In genomic region chr1:192788184-192788583, GRCh38 we compare ENCODE assay signal across 10 cellular contexts. TPM values are rescaled to one million over a fixed set of nuclear protein-coding genes. Genes with fewer than 3 reads are reported as not detected.
A peak's percentile ranks its signal among the peaks of the same experiment; 100 is the strongest.
DNase-seq lines count a peak whose midpoint lies in the region; ATAC-seq and TF ChIP-seq lines count a peak whose summit lies in the region.
"Had no signal": no experiment of that assay in that cellular context is flagged by ENCODE, and none has a peak within 500 bp of the region (broad histone marks: within the 10 kb centered on the region; RNA-seq: fewer than 3 reads in every experiment).

No MANE protein-coding gene starts in this region.

- no peaks in the 10 kb centered on the region for H3K9me3 Mint-ChIP-seq in T-cell

- H3K4me3 Mint-ChIP-seq in T-helper 17 cell = no peak overlapping the region
- no peak overlapping the region for H3K4me3 Mint-ChIP-seq in T-cell
- H3K4me3 Mint-ChIP-seq: naive B cell had no signal

- no peaks in the 10 kb centered on the region for H3K79me2 ChIP-seq in HCT116 (ENCODE audit: insufficient read depth, low read length)

- H3K27ac ChIP-seq in HCT116 (ENCODE audit: low read depth, low read length) (no peak overlapping the region), vagina (no peak overlapping the region), esophagus squamous epithelium (no peak overlapping the region)
- H3K27ac ChIP-seq: body of pancreas had no signal

- POLR2A ChIA-PET in HCT116 (lab: Charles Lee) (no interaction called here), T-cell (lab: Charles Lee) (no interaction called here)

- no peak overlapping the region for H3K9ac ChIP-seq in HCT116 (ENCODE audit: low read length)

- H3K27ac Mint-ChIP-seq in T-helper 17 cell = no peak overlapping the region
- H3K27ac Mint-ChIP-seq in T-cell = no peak overlapping the region
- H3K27ac Mint-ChIP-seq: naive B cell had no signal

- WGBS in esophagus squamous epithelium, 2 donors = 66 to 77% methylated on average over 9 of the region's 9 CpGs

- no peak for TF ChIP-seq RAD21 in HCT116 (IDR thresholded peaks at IDR 0.05; ENCODE audit: low read depth)

- H4K20me1 ChIP-seq in HCT116 (ENCODE audit: insufficient read depth) = no peaks in the 10 kb centered on the region

- H3K36me3 Mint-ChIP-seq in T-helper 17 cell (ENCODE audit: low read depth) (no peaks in the 10 kb centered on the region), T-cell (no peaks in the 10 kb centered on the region)
- H3K36me3 Mint-ChIP-seq: naive B cell had no signal

- H3K4me1 ChIP-seq in HCT116 (ENCODE audit: control insufficient read depth in 1 of 2, insufficient read depth in 2 of 2, low read length in 2 of 2) (peaks cover 0 to 8% of the 10 kb centered on the region in 2 experiments; a peak in 1 of 4 replicates), vagina (no peaks in the 10 kb centered on the region), esophagus squamous epithelium (no peaks in the 10 kb centered on the region)

- TF ChIP-seq CTCF in HCT116 (IDR thresholded peaks at IDR 0.05 in 2 of 3, conservative IDR thresholded peaks at IDR 0.05 in 1 of 3; ENCODE audit: borderline replicate concordance in 1 of 3, insufficient read depth in 1 of 3, low read depth in 2 of 3, low read length in 2 of 3) (no peak), vagina (IDR thresholded peaks at IDR 0.05) (no peak), esophagus squamous epithelium (IDR thresholded peaks at IDR 0.05) (no peak)

- no TSS peak for BruUV-seq in HCT116 (replicated peaks; lab: Mats Ljungman, UMichigan)

- RAD21 ChIA-PET in HCT116 (lab: Charles Lee; ENCODE audit: low non-redundant PET in 1 of 2, low total read pairs in 2 of 2, uncharacterized antibody in 2 of 2, unreplicated experiment in 2 of 2) = no interaction called here

- H2AFZ ChIP-seq in HCT116 (ENCODE audit: low read depth, low read length, poor library complexity, severe bottlenecking) = no peak overlapping the region

- no peaks in the 10 kb centered on the region for H3K9me2 ChIP-seq in HCT116 (ENCODE audit: insufficient read depth)

- intact Hi-C loops in HCT116 (cut with micrococcal nuclease) = no loop called here
- intact Hi-C loops in head of caudate nucleus (cut with DNase I) = no loop called here
- intact Hi-C loops in sciatic nerve (cut with DNase I) = no loop called here
- intact Hi-C loops in vagina (cut with DNase I) = no loop called here
- intact Hi-C loops in esophagus squamous epithelium (cut with DNase I) = no loop called here

- no peak for ATAC-seq in HCT116
- peak; percentile 23 for ATAC-seq in T-helper 17 cell
- ATAC-seq in sciatic nerve = peak; percentile 78
- no peak for ATAC-seq in T-cell (replicated peaks in 1 of 4)
- ATAC-seq in left lobe of liver = no peak
- ATAC-seq: body of pancreas had no signal

- H3K9me3 ChIP-seq in HCT116 (ENCODE audit: control insufficient read depth in 1 of 2, insufficient read depth in 1 of 2, low read depth in 1 of 2, low read length in 2 of 2) = no peaks in the 10 kb centered on the region
- H3K9me3 ChIP-seq in T-helper 17 cell (ENCODE audit: control insufficient read depth, low read length, poor library complexity, severe bottlenecking) = no peaks in the 10 kb centered on the region
- H3K9me3 ChIP-seq in vagina = no peaks in the 10 kb centered on the region
- H3K9me3 ChIP-seq in esophagus squamous epithelium = no peaks in the 10 kb centered on the region
- H3K9me3 ChIP-seq: body of pancreas had no signal

- CTCF ChIA-PET in HCT116 (lab: Charles Lee) = no interaction called here
- CTCF ChIA-PET in T-cell (lab: Charles Lee) = no interaction called here

- peaks cover 9% of the 10 kb centered on the region for H3K27me3 Mint-ChIP-seq in T-helper 17 cell
- H3K27me3 Mint-ChIP-seq in T-cell = peaks cover 16 to 18% of the 10 kb centered on the region in 2 donors

- TF ChIP-seq POLR2A in HCT116 (IDR thresholded peaks at IDR 0.05; ENCODE audit: borderline replicate concordance, extremely low read depth, insufficient read depth, insufficient read length) (no peak), vagina (IDR thresholded peaks at IDR 0.05) (no peak), esophagus squamous epithelium (IDR thresholded peaks at IDR 0.05) (no peak)

- H3K4me2 ChIP-seq in HCT116 (ENCODE audit: low read length) = peak overlapping the region; percentile 4; the same call in 1 of the 2 replicates

- H3K27me3 ChIP-seq in HCT116 (ENCODE audit: insufficient read depth, low read length) (no peaks in the 10 kb centered on the region), vagina (no peaks in the 10 kb centered on the region), esophagus squamous epithelium (no peaks in the 10 kb centered on the region)
- H3K27me3 ChIP-seq: body of pancreas had no signal

- H3K36me3 ChIP-seq in HCT116 (ENCODE audit: control insufficient read depth in 1 of 2, insufficient read depth in 2 of 2, low read length in 2 of 2) (no peaks in the 10 kb centered on the region), vagina (no peaks in the 10 kb centered on the region), esophagus squamous epithelium (no peaks in the 10 kb centered on the region)

- no peak overlapping the region for H3K4me3 ChIP-seq in HCT116 (replicated peaks in 1 of 2; ENCODE audit: low read depth in 1 of 2, low read length in 2 of 2)
- H3K4me3 ChIP-seq in vagina = no peak overlapping the region
- H3K4me3 ChIP-seq in esophagus squamous epithelium = no peak overlapping the region
- H3K4me3 ChIP-seq: body of pancreas had no signal

- no peaks in the 10 kb centered on the region for H3K4me1 Mint-ChIP-seq in T-helper 17 cell
- H3K4me1 Mint-ChIP-seq in T-cell = no peaks in the 10 kb centered on the region
- H3K4me1 Mint-ChIP-seq: naive B cell had no signal

- DNase-seq in HCT116 (ENCODE audit: low read depth, low spot score) = no peak
- DNase-seq in T-helper 17 cell = no peak
- peak in 31 of 42 donors; percentile 5 to 75 (median 38) for DNase-seq in head of caudate nucleus
- peak; percentile 59 for DNase-seq in sciatic nerve (ENCODE audit: low spot score)
- DNase-seq in vagina (ENCODE audit: extremely low spot score in 2 of 2) = no peak
- DNase-seq in T-cell = no peak
- no peak for DNase-seq in esophagus squamous epithelium (lab: John Stamatoyannopoulos, UW)
- no peak for DNase-seq in left lobe of liver (ENCODE audit: low spot score)
- DNase-seq: naive B cell had no signal

TF ChIP-seq in HCT116, 20 proteins besides CTCF, POLR2A, EP300 and RAD21 (continues in another document):
- TF ChIP-seq YY1 (IDR thresholded peaks at IDR 0.05; ENCODE audit: extremely low read depth, insufficient replicate concordance, low read depth, low read length) = no peak
- TF ChIP-seq SRF (IDR thresholded peaks at IDR 0.05; ENCODE audit: low read depth) = no peak
- no peak for TF ChIP-seq ZBTB33 (IDR thresholded peaks at IDR 0.05; ENCODE audit: extremely low read depth, insufficient replicate concordance, low read length)
- TF ChIP-seq, protein P1, sequence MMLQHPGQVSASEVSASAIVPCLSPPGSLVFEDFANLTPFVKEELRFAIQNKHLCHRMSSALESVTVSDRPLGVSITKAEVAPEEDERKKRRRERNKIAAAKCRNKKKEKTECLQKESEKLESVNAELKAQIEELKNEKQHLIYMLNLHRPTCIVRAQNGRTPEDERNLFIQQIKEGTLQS (IDR thresholded peaks at IDR 0.05) = no peak
- no peak for TF ChIP-seq SP1 (IDR thresholded peaks at IDR 0.05; ENCODE audit: low read depth)
- TF ChIP-seq EZH2phosphoT487 (IDR thresholded peaks at IDR 0.05; ENCODE audit: borderline replicate concordance) = no peak
- TF ChIP-seq ZFX (IDR thresholded peaks at IDR 0.05) = no peak
- TF ChIP-seq, protein P2, sequence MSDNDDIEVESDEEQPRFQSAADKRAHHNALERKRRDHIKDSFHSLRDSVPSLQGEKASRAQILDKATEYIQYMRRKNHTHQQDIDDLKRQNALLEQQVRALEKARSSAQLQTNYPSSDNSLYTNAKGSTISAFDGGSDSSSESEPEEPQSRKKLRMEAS (IDR thresholded peaks at IDR 0.05) = no peak
- no peak for TF ChIP-seq FOSL1 (IDR thresholded peaks at IDR 0.05; ENCODE audit: low read depth)
- no peak for TF ChIP-seq ZNF274 (IDR thresholded peaks at IDR 0.05; ENCODE audit: low read depth, low read length)
- no peak for TF ChIP-seq CEBPB (IDR thresholded peaks at IDR 0.05; ENCODE audit: low read depth)
- TF ChIP-seq CBX3 (IDR thresholded peaks at IDR 0.05; ENCODE audit: low read depth) = no peak
- TF ChIP-seq EGR1 (IDR thresholded peaks at IDR 0.05; ENCODE audit: low read depth) = no peak
- TF ChIP-seq EZH2 (IDR thresholded peaks at IDR 0.05) = no peak
- no peak for TF ChIP-seq POLR2AphosphoS5 (IDR thresholded peaks at IDR 0.05; ENCODE audit: low read depth, low read length)

RNA-seq across cellular contexts. Expression of gene RGS2, which starts 20.7 kb away (rescaled TPM):
- 21.1 TPM for total RNA-seq in HCT116 (2021; ENCODE audit: unreplicated experiment)
- polyA plus RNA-seq in HCT116 (2012) = 16.4 and 19.6 TPM in 2 replicates
- total RNA-seq in T-helper 17 cell = 100 to 1,000 TPM; 106 to 122 TPM
- 42.5 TPM for total RNA-seq in sciatic nerve
- 100 TPM for total RNA-seq in vagina
- total RNA-seq in T-cell = 100 to 1,000 TPM in 1 of 5 donors, 10 to 100 TPM in 4; 13.9 to 129 (median 20.7) TPM
- 100 to 1,000 TPM in 1 of 4 donors, 10 to 100 TPM in 2, 1 to 10 TPM in 1; 7.9 to 115 (median 26.6) TPM for total RNA-seq in esophagus squamous epithelium
- 3.0 TPM for total RNA-seq in left lobe of liver

Comparison
In these comparisons a context has a peak if more than half of its experiments do, and no peak if none do; other contexts are left out.
1. ATAC-seq: peak in T-helper 17 cell (single experiment) and sciatic nerve (single experiment); none in HCT116 (single experiment), T-cell (0 of 4) and left lobe of liver (single experiment).
2. DNase-seq: peak in head of caudate nucleus (31 of 42) and sciatic nerve (single experiment); none in HCT116 (single experiment), T-helper 17 cell (0 of 3), vagina (0 of 2), T-cell (0 of 34), esophagus squamous epithelium (single experiment) and left lobe of liver (single experiment).